Comparison of ENCODE assay signal across 1 cellular context in genomic region chr9:90517103-90517502, GRCh38.
TF ChIP-seq lines count a peak whose summit lies in the region.

No MANE protein-coding gene starts in this region.

TF ChIP-seq in HepG2, 621 proteins besides CTCF, POLR2A, EP300 and RAD21:
- no peak for TF ChIP-seq RARG (CRISPR knock-in tag; IDR thresholded peaks at IDR 0.05; ENCODE audit: low read depth)
- no peak for TF ChIP-seq ZNF225 (CRISPR knock-in tag; IDR thresholded peaks at IDR 0.05)
- TF ChIP-seq SRF (IDR thresholded peaks at IDR 0.05; ENCODE audit: low read depth, low read length) = no peak
- TF ChIP-seq KAT8 (CRISPR knock-in tag; IDR thresholded peaks at IDR 0.05) = no peak
- no peak for TF ChIP-seq ZNF180 (CRISPR knock-in tag; IDR thresholded peaks at IDR 0.05; ENCODE audit: borderline replicate concordance, low read depth)
- no peak for TF ChIP-seq CERS6 (CRISPR knock-in tag; IDR thresholded peaks at IDR 0.05)
- TF ChIP-seq ZNF513 (CRISPR knock-in tag; conservative IDR thresholded peaks at IDR 0.05) = no peak
- no peak for TF ChIP-seq MLXIP (CRISPR knock-in tag; IDR thresholded peaks at IDR 0.05; ENCODE audit: borderline replicate concordance)
- TF ChIP-seq, protein P1, sequence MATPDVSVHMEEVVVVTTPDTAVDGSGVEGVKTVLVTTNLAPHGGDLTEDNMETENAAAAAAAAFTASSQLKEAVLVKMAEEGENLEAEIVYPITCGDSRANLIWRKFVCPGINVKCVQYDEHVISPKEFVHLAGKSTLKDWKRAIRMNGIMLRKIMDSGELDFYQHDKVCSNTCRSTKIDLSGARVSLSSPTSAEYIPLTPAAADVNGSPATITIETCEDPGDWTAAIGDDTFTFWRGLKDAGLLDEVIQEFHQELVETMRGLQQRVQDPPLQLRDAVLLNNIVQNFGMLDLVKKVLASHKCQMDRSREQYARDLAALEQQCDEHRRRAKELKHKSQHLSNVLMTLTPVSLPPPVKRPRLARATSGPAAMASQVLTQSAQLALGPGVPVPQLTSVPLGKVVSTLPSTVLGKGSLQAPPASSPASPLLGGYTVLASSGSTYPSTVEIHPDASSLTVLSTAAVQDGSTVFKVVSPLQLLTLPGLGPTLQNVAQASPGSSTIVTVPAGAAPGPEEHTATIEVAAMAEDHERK (CRISPR knock-in tag; IDR thresholded peaks at IDR 0.05; ENCODE audit: low read depth) = no peak
- TF ChIP-seq RFX1 (IDR thresholded peaks at IDR 0.05) = no peak
- no peak for TF ChIP-seq ARID2 (CRISPR knock-in tag; IDR thresholded peaks at IDR 0.05; ENCODE audit: borderline replicate concordance)
TF ChIP-seq in HepG2: peak in this region for 0.
